ENCODE assay signal across 8 cellular contexts in the genomic region with DNA sequence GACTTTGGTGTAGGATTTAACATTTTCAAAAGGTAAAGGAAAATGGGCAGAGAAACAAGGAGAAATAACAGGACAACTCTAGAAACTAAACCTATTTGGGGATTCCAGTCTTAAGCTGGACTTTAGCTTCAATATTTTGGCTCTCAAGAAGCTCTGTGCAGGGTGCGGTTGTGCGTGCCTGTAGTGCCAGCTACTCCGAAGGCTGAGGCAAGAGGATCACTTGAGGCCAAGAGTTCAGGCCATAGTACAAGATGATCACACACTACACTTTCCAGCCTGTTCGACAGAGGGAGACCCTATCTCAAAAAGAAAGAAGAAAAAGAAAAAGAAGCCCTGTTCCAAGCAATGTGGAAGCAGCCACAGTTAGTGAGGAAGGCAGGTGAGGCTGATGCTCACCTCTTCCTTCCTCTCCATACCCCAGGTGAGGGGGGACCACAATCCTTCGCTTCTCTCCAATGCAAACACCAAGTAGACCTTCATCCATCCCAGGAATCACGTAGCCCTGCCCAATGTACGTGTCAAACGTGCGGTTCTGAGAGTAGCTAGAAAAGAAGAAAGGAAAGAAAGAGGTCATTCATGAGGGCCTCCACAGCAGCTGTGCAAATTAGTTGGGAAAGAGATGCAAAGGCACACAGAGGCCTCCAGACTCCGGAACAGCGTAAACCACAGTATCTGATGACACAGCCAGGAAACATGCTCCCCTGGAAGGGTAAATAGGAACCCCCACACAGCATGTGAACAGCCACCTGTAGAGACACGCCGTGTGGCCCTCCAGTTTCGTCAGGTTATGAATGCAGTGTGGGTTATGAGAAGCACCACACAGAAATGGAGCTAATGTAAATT.
DNase-seq lines count a peak whose midpoint lies in the region; ATAC-seq lines count a peak whose summit lies in the region.
"Not testable (repeated sequence)": the region's sequence is repeated elsewhere in the genome, so short reads cannot be mapped to it uniquely, and the experiment has no call there.

No MANE protein-coding gene starts in this region.

- H3K27me3 Mint-ChIP-seq in activated CD4-positive, alpha-beta T cell treated with anti-CD3 and anti-CD28 coated beads, Interleukin-2, amount 10 ng/mL, durations not matched to agents 24 days and 14 days: not testable (repeated sequence)

- H3K4me2 ChIP-seq in BLaER1 treated with 17β-estradiol and CSF1 and Interleukin-3, amounts not matched to agents 10 nM and 100 nM: peak overlapping the region in 9 of 11 experiments; percentile 12 to 72 (median 46); a peak in 17 of 22 replicates

- peak; percentile 93 for DNase-seq in NCI-H774 (lab: John Stamatoyannopoulos, UW)
- DNase-seq in activated CD4-positive, alpha-beta T cell treated with anti-CD3 and anti-CD28 coated beads, Interleukin-2, amount 10 ng/mL, durations not matched to agents 24 days and 14 days: peak; percentile 58
- peak; percentile 23 for DNase-seq in foreskin melanocyte

- not testable (repeated sequence) for H3K36me3 ChIP-seq in BLaER1 treated with 17β-estradiol and CSF1 and Interleukin-3, amounts not matched to agents 10 nM and 100 nM

- not testable (repeated sequence) for H3K27me3 ChIP-seq in BLaER1 treated with 17β-estradiol and CSF1 and Interleukin-3, amounts not matched to agents 10 nM and 100 nM

- peak overlapping the region in 5 of 11 experiments; percentile 33 to 74 (median 60); a peak in 10 of 22 replicates for H3K27ac ChIP-seq in BLaER1 treated with 17β-estradiol and CSF1 and Interleukin-3, amounts not matched to agents 10 nM and 100 nM

- H3K36me3 Mint-ChIP-seq in activated CD4-positive, alpha-beta T cell treated with anti-CD3 and anti-CD28 coated beads, Interleukin-2, amount 10 ng/mL, durations not matched to agents 24 days and 14 days (ENCODE audit: low read depth): not testable (repeated sequence)

- intact Hi-C loops in activated CD4-positive, alpha-beta T cell treated with anti-CD3 and anti-CD28 coated beads, Interleukin-2, amount 10 ng/mL, durations not matched to agents 24 days and 14 days (cut with micrococcal nuclease): not testable (repeated sequence)

- H3K4me1 ChIP-seq in BLaER1 treated with 17β-estradiol and CSF1 and Interleukin-3, amounts not matched to agents 10 nM and 100 nM: peaks cover 0 to 31% (median 22%) of the 10 kb centered on the region in 10 experiments; a peak in 15 of 20 replicates

- H3K4me3 Mint-ChIP-seq in activated CD4-positive, alpha-beta T cell treated with anti-CD3 and anti-CD28 coated beads, Interleukin-2, amount 10 ng/mL, durations not matched to agents 24 days and 14 days: peak overlapping the region; percentile 12

- H3K27ac Mint-ChIP-seq in activated CD4-positive, alpha-beta T cell treated with anti-CD3 and anti-CD28 coated beads, Interleukin-2, amount 10 ng/mL, durations not matched to agents 24 days and 14 days: peak overlapping the region; percentile 11

- H4K20me1 ChIP-seq in BLaER1 treated with 17β-estradiol and CSF1 and Interleukin-3, amounts not matched to agents 10 nM and 100 nM: not testable (repeated sequence)

- not testable (repeated sequence) for H3K4me3 ChIP-seq in BLaER1 treated with 17β-estradiol and CSF1 and Interleukin-3, amounts not matched to agents 10 nM and 100 nM

- H3K9me3 ChIP-seq in BLaER1 treated with 17β-estradiol and CSF1 and Interleukin-3, amounts not matched to agents 10 nM and 100 nM (replicated peaks in 1 of 11): not testable (repeated sequence)

- not testable (repeated sequence) for H3K9me3 Mint-ChIP-seq in activated CD4-positive, alpha-beta T cell treated with anti-CD3 and anti-CD28 coated beads, Interleukin-2, amount 10 ng/mL, durations not matched to agents 24 days and 14 days

- peak; percentile 95 for ATAC-seq in GM18867 (IDR thresholded peaks at IDR 0.05; ENCODE audit: unreplicated experiment)
- ATAC-seq in GM21528 (IDR thresholded peaks at IDR 0.05; ENCODE audit: low FRiP score, unreplicated experiment): peak; percentile 82
- ATAC-seq in HG02981 (IDR thresholded peaks at IDR 0.05; ENCODE audit: unreplicated experiment): peak; percentile 79
- peak; percentile 83 for ATAC-seq in HG03565 (IDR thresholded peaks at IDR 0.05; ENCODE audit: unreplicated experiment)

- not testable (repeated sequence) for H3K4me1 Mint-ChIP-seq in activated CD4-positive, alpha-beta T cell treated with anti-CD3 and anti-CD28 coated beads, Interleukin-2, amount 10 ng/mL, durations not matched to agents 24 days and 14 days

- 0 out of 22 replicates have a peak overlapping the region, but pooled peaks of 1 of the 11 experiments have one; percentile 27 for H3K9ac ChIP-seq in BLaER1 treated with 17β-estradiol and CSF1 and Interleukin-3, amounts not matched to agents 10 nM and 100 nM

Comparison
In these comparisons a context has a peak if more than half of its experiments do, and no peak if none do; other contexts are left out.
1. DNase-seq: peak in every context shown above with its lines; median percentile 93 in NCI-H774; 58 in activated CD4-positive, alpha-beta T cell treated with anti-CD3 and anti-CD28 coated beads, Interleukin-2, amount 10 ng/mL, durations not matched to agents 24 days and 14 days; 23 in foreskin melanocyte.